ENCODE assay signal across 29 cellular contexts in the genomic region with DNA sequence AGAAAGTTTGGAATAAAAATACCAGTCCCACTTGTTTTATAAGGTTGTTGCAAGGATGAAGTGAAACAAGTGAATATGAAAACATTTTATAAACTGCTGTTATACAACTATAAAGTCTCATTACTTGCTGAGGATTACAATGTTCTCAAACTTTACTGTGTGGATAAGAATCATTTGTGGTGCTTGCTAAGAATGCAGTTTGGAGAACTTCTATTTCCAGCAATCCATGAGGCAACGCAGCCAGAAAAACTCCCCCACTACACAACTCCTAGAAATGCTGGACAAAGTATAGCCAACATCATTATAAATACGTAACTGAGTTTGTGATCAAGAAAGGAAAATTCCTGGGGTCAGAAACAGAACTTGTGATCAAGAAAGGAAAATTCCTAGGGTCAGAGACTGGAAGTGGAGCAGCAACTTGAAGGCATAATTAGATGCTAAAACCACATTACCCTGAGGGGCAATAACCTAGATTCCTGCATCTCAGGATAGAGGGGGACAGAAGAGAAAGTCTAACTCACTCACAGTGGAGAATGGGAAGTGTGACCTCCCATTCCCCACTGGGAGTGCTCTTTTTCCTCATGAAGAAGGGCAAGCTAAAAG.
A peak's percentile ranks its signal among the peaks of the same experiment; 100 is the strongest.
DNase-seq lines count a peak whose midpoint lies in the region; ATAC-seq and TF ChIP-seq lines count a peak whose summit lies in the region.
"Had no signal": no experiment of that assay in that cellular context is flagged by ENCODE, and none has a peak within 500 bp of the region (broad histone marks: within the 10 kb centered on the region; RNA-seq: fewer than 3 reads in every experiment).

No MANE protein-coding gene starts in this region.

- peak overlapping the region; percentile 44 for H3K4me2 ChIP-seq in fibroblast of lung (ENCODE audit: extremely low read depth, insufficient read depth, low read length)

- DNase-seq in EH (ENCODE audit: low read depth): peak; percentile 37
- DNase-seq in RPMI7951 (ENCODE audit: low read depth): peak; percentile 61
- DNase-seq in fibroblast of lung (ENCODE audit: low read depth in 2 of 2): peak in 1 of 2 donors; percentile 59
- DNase-seq in occipital lobe (lab: John Stamatoyannopoulos, UW): peak; percentile 35
- DNase-seq in suprapubic skin (ENCODE audit: low spot score in 2 of 2): no peak
- no peak for DNase-seq in NCI-H226
- DNase-seq: activated CD4-positive, alpha-beta T cell treated with anti-CD3 and anti-CD28 coated beads for 4 hours; activated CD8-positive, alpha-beta T cell treated with anti-CD3 and anti-CD28 coated beads, Interleukin-2, amount 10 ng/mL, durations not matched to agents 7 days and 5 days; activated naive CD4-positive, alpha-beta T cell treated with anti-CD3 and anti-CD28 coated beads, Interleukin-2, amount 50 U/mL, for 16 hours; AML-193; amygdala; CD4-positive, alpha-beta T cell; colonic mucosa; effector CD8-positive, alpha-beta T cell; foreskin fibroblast; HCEC 1CT; heart left ventricle; naive thymus-derived CD8-positive, alpha-beta T cell; NCI-H1092 treated with DMSO at 0.1 percent for 48 hours; NCI-H1694 treated with DMSO at 0.1 percent for 48 hours; nucleus accumbens; psoas muscle; stimulated activated CD4-positive, alpha-beta T cell treated with anti-CD3 and anti-CD28 coated beads, Interleukin-4, amount 100 ng/mL, for 4 hours; SW 1271; upper lobe of right lung had no signal

- H3K27me3 ChIP-seq in fibroblast of lung (ENCODE audit: control insufficient read depth, insufficient read depth, low read length): no peaks in the 10 kb centered on the region
- H3K27me3 ChIP-seq in suprapubic skin: no peaks in the 10 kb centered on the region
- H3K27me3 ChIP-seq: cardiac muscle cell, colonic mucosa, heart left ventricle had no signal

- ATAC-seq in HG02981 (IDR thresholded peaks at IDR 0.05; ENCODE audit: unreplicated experiment) (no peak), HG02763 (IDR thresholded peaks at IDR 0.05; ENCODE audit: unreplicated experiment) (no peak)
- ATAC-seq: activated CD8-positive, alpha-beta T cell treated with anti-CD3 and anti-CD28 coated beads, Interleukin-2, amount 10 ng/mL, durations not matched to agents 7 days and 5 days; heart left ventricle; naive thymus-derived CD8-positive, alpha-beta T cell; psoas muscle; stimulated activated effector memory CD8-positive, alpha-beta T cell treated with anti-CD3 and anti-CD28 coated beads, Interleukin-12 subunit alpha, Interleukin-12 subunit beta, amount 100 ng/mL, for 72 hours; upper lobe of right lung had no signal

- H3K4me3 ChIP-seq in fibroblast of lung (replicated peaks in 1 of 4; ENCODE audit: control extremely low read depth in 1 of 4, insufficient read depth in 1 of 4, low read depth in 3 of 4, low read length in 4 of 4): no peak overlapping the region
- H3K4me3 ChIP-seq in suprapubic skin: no peak overlapping the region
- H3K4me3 ChIP-seq: cardiac muscle cell, colonic mucosa, heart left ventricle, psoas muscle, upper lobe of right lung had no signal

- H3K27ac ChIP-seq in fibroblast of lung (ENCODE audit: insufficient read depth, low read length): peak overlapping the region; percentile 47
- H3K27ac ChIP-seq in suprapubic skin: no peak overlapping the region
- H3K27ac ChIP-seq: cardiac muscle cell, colonic mucosa, heart left ventricle, psoas muscle, upper lobe of right lung had no signal

- WGBS in suprapubic skin: 54% methylated on average over 2 of the region's 2 CpGs

- no peaks in the 10 kb centered on the region for H4K20me1 ChIP-seq in fibroblast of lung (ENCODE audit: control insufficient read depth, extremely low read depth, insufficient read depth, low read length)

- peaks cover 3% of the 10 kb centered on the region for H3K4me1 ChIP-seq in fibroblast of lung (ENCODE audit: control insufficient read depth, extremely low read depth, insufficient read depth, low read length)
- no peaks in the 10 kb centered on the region for H3K4me1 ChIP-seq in suprapubic skin
- H3K4me1 ChIP-seq: colonic mucosa, heart left ventricle, psoas muscle, upper lobe of right lung had no signal

- H2AFZ ChIP-seq in fibroblast of lung (ENCODE audit: low read length): peak overlapping the region; percentile 62

- no peak for TF ChIP-seq EP300 in suprapubic skin (IDR thresholded peaks at IDR 0.05)

- H3K36me3 ChIP-seq in fibroblast of lung (ENCODE audit: control insufficient read depth, insufficient read depth, low read length) (no peaks in the 10 kb centered on the region), suprapubic skin (no peaks in the 10 kb centered on the region)
- H3K36me3 ChIP-seq: cardiac muscle cell, colonic mucosa, heart left ventricle, upper lobe of right lung had no signal

- H3K9me3 ChIP-seq in fibroblast of lung (ENCODE audit: control insufficient read depth, insufficient read depth, low read depth, low read length) (no peaks in the 10 kb centered on the region), suprapubic skin (no peaks in the 10 kb centered on the region)
- H3K9me3 ChIP-seq: colonic mucosa, heart left ventricle, psoas muscle, upper lobe of right lung had no signal

- no peaks in the 10 kb centered on the region for H3K79me2 ChIP-seq in fibroblast of lung (ENCODE audit: control insufficient read depth, insufficient read depth, low read length)

- no peak for TF ChIP-seq CTCF in fibroblast of lung (conservative IDR thresholded peaks at IDR 0.05 in 1 of 2, IDR thresholded peaks at IDR 0.05 in 1 of 2; ENCODE audit: low read depth in 1 of 2, low read length in 2 of 2)
- no peak for TF ChIP-seq CTCF in suprapubic skin (IDR thresholded peaks at IDR 0.05)

- no peak for TF ChIP-seq POLR2A in suprapubic skin (IDR thresholded peaks at IDR 0.05)

- no peak overlapping the region for H3K9ac ChIP-seq in fibroblast of lung (ENCODE audit: insufficient read depth, low read length)

Comparison
In these comparisons a context has a peak if more than half of its experiments do, and no peak if none do; other contexts are left out.
1. DNase-seq: peak in EH (single experiment), RPMI7951 (single experiment) and occipital lobe (single experiment); none in suprapubic skin (0 of 2) and NCI-H226 (single experiment).